ENCODE assay signal across 26 cellular contexts in genomic region chr12:94731733-94732360, GRCh38.
A peak's percentile ranks its signal among the peaks of the same experiment; 100 is the strongest.
DNase-seq lines count a peak whose midpoint lies in the region; TF ChIP-seq lines count a peak whose summit lies in the region.
"Had no signal": no experiment of that assay in that cellular context is flagged by ENCODE, and none has a peak within 500 bp of the region (broad histone marks: within the 10 kb centered on the region; RNA-seq: fewer than 3 reads in every experiment).

No MANE protein-coding gene starts in this region.

- peaks cover 43% of the 10 kb centered on the region for H3K9me3 Mint-ChIP-seq in nephron progenitor cell
- H3K9me3 Mint-ChIP-seq in T-helper 2 cell treated with Interferon-gamma antibody and Interleukin-4, amounts not matched to agents 5 μg/mL and 100 μg/mL, for 36 hours, result no peaks in the 10 kb centered on the region

- H3K27me3 Mint-ChIP-seq in nephron progenitor cell (ENCODE audit: low read depth, poor library complexity), result peaks cover 16% of the 10 kb centered on the region
- H3K27me3 Mint-ChIP-seq in T-helper 2 cell treated with Interferon-gamma antibody and Interleukin-4, amounts not matched to agents 5 μg/mL and 100 μg/mL, for 36 hours (ENCODE audit: low read depth), result peaks cover 3% of the 10 kb centered on the region

- no peak overlapping the region for H3K27ac ChIP-seq in epithelial cell of prostate
- H3K27ac ChIP-seq: BLaER1, lower lobe of right lung, parathyroid adenoma, right atrium auricular region had no signal

- peaks cover 65% of the 10 kb centered on the region for H3K4me1 Mint-ChIP-seq in nephron progenitor cell
- no peaks in the 10 kb centered on the region for H3K4me1 Mint-ChIP-seq in T-helper 2 cell treated with Interferon-gamma antibody and Interleukin-4, amounts not matched to agents 5 μg/mL and 100 μg/mL, for 36 hours (ENCODE audit: low read depth)
- H3K4me1 Mint-ChIP-seq: activated CD8-positive, alpha-beta memory T cell treated with anti-CD3 and anti-CD28 coated beads, Interleukin-2, amount 10 ng/mL, durations not matched to agents 7 days and 5 days had no signal

- H3K36me3 Mint-ChIP-seq in nephron progenitor cell (ENCODE audit: low read depth), result peaks cover 37% of the 10 kb centered on the region
- no peaks in the 10 kb centered on the region for H3K36me3 Mint-ChIP-seq in T-helper 2 cell treated with Interferon-gamma antibody and Interleukin-4, amounts not matched to agents 5 μg/mL and 100 μg/mL, for 36 hours (ENCODE audit: low read depth)
- H3K36me3 Mint-ChIP-seq: activated CD8-positive, alpha-beta memory T cell treated with anti-CD3 and anti-CD28 coated beads, Interleukin-2, amount 10 ng/mL, durations not matched to agents 7 days and 5 days had no signal

- H3K4me3 Mint-ChIP-seq in nephron progenitor cell, result no peak overlapping the region
- no peak overlapping the region for H3K4me3 Mint-ChIP-seq in T-helper 2 cell treated with Interferon-gamma antibody and Interleukin-4, amounts not matched to agents 5 μg/mL and 100 μg/mL, for 36 hours
- H3K4me3 Mint-ChIP-seq: activated CD8-positive, alpha-beta memory T cell treated with anti-CD3 and anti-CD28 coated beads, Interleukin-2, amount 10 ng/mL, durations not matched to agents 7 days and 5 days had no signal

- H3K27ac Mint-ChIP-seq in nephron progenitor cell, result peak overlapping the region; percentile 36
- no peak overlapping the region for H3K27ac Mint-ChIP-seq in T-helper 2 cell treated with Interferon-gamma antibody and Interleukin-4, amounts not matched to agents 5 μg/mL and 100 μg/mL, for 36 hours
- H3K27ac Mint-ChIP-seq: activated CD8-positive, alpha-beta memory T cell treated with anti-CD3 and anti-CD28 coated beads, Interleukin-2, amount 10 ng/mL, durations not matched to agents 7 days and 5 days had no signal

- DNase-seq in NCI-H82 (lab: John Stamatoyannopoulos, UW), result peak; percentile 91
- DNase-seq in amniotic epithelial cell (ENCODE audit: low read depth), result peak; percentile 21
- DNase-seq in epithelial cell of prostate (ENCODE audit: low read depth, low spot score), result peak; percentile 65
- no peak for DNase-seq in nephron progenitor cell
- no peak for DNase-seq in T-helper 2 cell treated with Interferon-gamma antibody and Interleukin-4, amounts not matched to agents 5 μg/mL and 100 μg/mL, for 36 hours (ENCODE audit: low spot score)
- no peak for DNase-seq in NCI-H2227 treated with DMSO at 0.1 percent for 48 hours (lab: John Stamatoyannopoulos, UW)
- no peak for DNase-seq in activated naive CD4-positive, alpha-beta T cell (lab: John Stamatoyannopoulos, UW)
- DNase-seq in activated T-cell treated with anti-CD3 and anti-CD28 coated beads for 4 hours, result no peak
- DNase-seq: activated CD4-positive, alpha-beta T cell treated with anti-CD3 and anti-CD28 coated beads, Interleukin-2, amount 50 U/mL, for 1 hour; activated CD4-positive, CD25-positive, alpha-beta regulatory T cell; activated CD8-positive, alpha-beta memory T cell treated with anti-CD3 and anti-CD28 coated beads, Interleukin-2, amount 10 ng/mL, durations not matched to agents 7 days and 5 days; activated naive CD4-positive, alpha-beta T cell treated with Interleukin-2 at 50 U/mL for 16 hours; activated T-cell treated with anti-CD3 and anti-CD28 coated beads, Interleukin-2, amount 50 U/mL, for 48 hours; DND-41; dorsolateral prefrontal cortex; GF-D8; heart left ventricle; lower lobe of right lung; NCI-H1092; NCI-H1694 treated with DMSO at 0.1 percent for 48 hours; NCI-H510A treated with DMSO at 0.1 percent for 48 hours; SK-N-SH; stimulated activated naive CD4-positive, alpha-beta T cell treated with Interleukin-2 at 50 U/mL for 16 hours had no signal

- no peak for TF ChIP-seq CTCF in nephron progenitor cell (IDR thresholded peaks at IDR 0.05)

Comparison
In these comparisons a context has a peak if more than half of its experiments do, and no peak if none do; other contexts are left out.
1. DNase-seq: peak in NCI-H82 (single experiment), amniotic epithelial cell (single experiment) and epithelial cell of prostate (single experiment); none in nephron progenitor cell (single experiment), T-helper 2 cell treated with Interferon-gamma antibody and Interleukin-4, amounts not matched to agents 5 μg/mL and 100 μg/mL, for 36 hours (single experiment), NCI-H2227 treated with DMSO at 0.1 percent for 48 hours (single experiment), activated naive CD4-positive, alpha-beta T cell (0 of 4) and activated T-cell treated with anti-CD3 and anti-CD28 coated beads for 4 hours (single experiment).